ENCODE assay signal across 1 cellular context in the genomic region with DNA sequence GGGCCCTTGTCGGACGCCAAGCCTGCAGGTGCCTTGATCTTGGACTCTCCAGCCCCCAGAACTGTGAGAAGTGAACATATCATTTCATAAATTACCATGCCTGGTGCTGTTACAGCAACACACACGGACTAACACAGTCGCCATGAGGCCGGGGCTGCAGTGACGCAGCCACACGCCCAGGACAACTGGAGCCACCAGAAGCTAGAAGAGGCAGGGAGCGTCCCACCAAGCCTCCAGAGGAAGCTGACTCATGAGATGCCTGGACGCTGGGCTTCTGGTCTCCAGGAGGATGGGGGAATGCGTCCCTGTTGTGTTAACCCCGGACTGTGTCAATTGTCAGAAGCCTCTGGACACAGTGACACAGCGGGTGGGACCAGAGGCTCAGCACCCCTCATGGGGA. TPM values are rescaled to one million over a fixed set of nuclear protein-coding genes. Genes with fewer than 3 reads are reported as not detected.
"Had no signal": no experiment of that assay in that cellular context is flagged by ENCODE, and none has a peak within 500 bp of the region (broad histone marks: within the 10 kb centered on the region; RNA-seq: fewer than 3 reads in every experiment).

No MANE protein-coding gene starts in this region.

RNA-seq across cellular contexts. Expression of a gene that starts 6.2 kb away (rescaled TPM):
- total RNA-seq: activated CD4-positive, alpha-beta T cell treated with anti-CD3 and anti-CD28 coated beads, Interleukin-2, amount 10 ng/mL, durations not matched to agents 24 days and 14 days had no signal
